In genomic region chr7:150735596-150736358, GRCh38 we compare ENCODE assay signal across 16 cellular contexts. TPM values are rescaled to one million over a fixed set of nuclear protein-coding genes. Genes with fewer than 3 reads are reported as not detected.
A peak's percentile ranks its signal among the peaks of the same experiment; 100 is the strongest.
DNase-seq lines count a peak whose midpoint lies in the region; ATAC-seq and TF ChIP-seq lines count a peak whose summit lies in the region.
"Had no signal": no experiment of that assay in that cellular context is flagged by ENCODE, and none has a peak within 500 bp of the region (broad histone marks: within the 10 kb centered on the region; RNA-seq: fewer than 3 reads in every experiment).

No MANE protein-coding gene starts in this region.

- H3K27ac ChIP-seq in DND-41 (ENCODE audit: low read length) = peak overlapping the region; percentile 95
- H3K27ac ChIP-seq: colonic mucosa had no signal

- H3K36me3 ChIP-seq in DND-41 (ENCODE audit: insufficient read depth, low read length) = peaks cover 31% of the 10 kb centered on the region
- H3K36me3 ChIP-seq: colonic mucosa had no signal

- DNase-seq in DMS53 (lab: John Stamatoyannopoulos, UW) = peak; percentile 43
- DNase-seq in DMS53 treated with DMSO at 0.1 percent for 48 hours (lab: John Stamatoyannopoulos, UW; ENCODE audit: unreplicated experiment) = no peak
- peak; percentile 61 for DNase-seq in DND-41
- no peak for DNase-seq in activated CD8-positive, alpha-beta T cell treated with anti-CD3 and anti-CD28 coated beads for 36 hours
- DNase-seq in islet precursor cell = peak; percentile 31
- DNase-seq in amygdala (lab: John Stamatoyannopoulos, UW) = no peak
- no peak for DNase-seq in type B pancreatic cell (ENCODE audit: extremely low spot score, unreplicated experiment)
- DNase-seq in NCI-H1105 treated with DMSO at 0.1 percent for 48 hours (lab: John Stamatoyannopoulos, UW) = no peak
- DNase-seq: 8988T; activated CD4-positive, alpha-beta T cell treated with anti-CD3 and anti-CD28 coated beads, Interleukin-2, amount 50 U/mL, for 1 hour; colonic mucosa; hippocampal formation; mammary epithelial cell had no signal

- CTCF ChIA-PET in activated CD8-positive, alpha-beta T cell treated with anti-CD3 and anti-CD28 coated beads for 36 hours (lab: Charles Lee) = interaction anchor here (1.1 to 2.0 kb wide), 3 partner anchors 20 to 287 kb away, joined by 3 to 6 read pairs (median 4); partner anchors contain the start of gene GIMAP1

- POLR2A ChIA-PET in activated CD8-positive, alpha-beta T cell treated with anti-CD3 and anti-CD28 coated beads for 36 hours (lab: Charles Lee) = interaction anchor here (0.5 to 6.1 kb wide), 8 partner anchors 9 to 168 kb away, joined by 3 to 63 read pairs (median 3); partner anchors contain the start of genes GIMAP1 and GIMAP6

- H3K4me3 Mint-ChIP-seq in activated CD8-positive, alpha-beta T cell treated with anti-CD3 and anti-CD28 coated beads for 36 hours = peak overlapping the region; percentile 89
- no peak overlapping the region for H3K4me3 Mint-ChIP-seq in type B pancreatic cell

- H3K4me1 Mint-ChIP-seq in activated CD8-positive, alpha-beta T cell treated with anti-CD3 and anti-CD28 coated beads for 36 hours (ENCODE audit: low read depth) = peaks cover 69% of the 10 kb centered on the region
- no peaks in the 10 kb centered on the region for H3K4me1 Mint-ChIP-seq in type B pancreatic cell (ENCODE audit: unreplicated experiment)

- no peaks in the 10 kb centered on the region for H3K9me3 ChIP-seq in DND-41 (ENCODE audit: insufficient read depth, low read length, severe bottlenecking)
- H3K9me3 ChIP-seq: colonic mucosa, esophagus muscularis mucosa had no signal

- peaks cover 7% of the 10 kb centered on the region for H3K9me3 Mint-ChIP-seq in activated CD8-positive, alpha-beta T cell treated with anti-CD3 and anti-CD28 coated beads for 36 hours
- H3K9me3 Mint-ChIP-seq in type B pancreatic cell = no peaks in the 10 kb centered on the region

- no peak overlapping the region for H2AFZ ChIP-seq in DND-41 (ENCODE audit: low read depth, low read length)

- peak; percentile 17 for TF ChIP-seq CTCF in DND-41 (IDR thresholded peaks at IDR 0.05; ENCODE audit: borderline replicate concordance, extremely low read depth, low read length, poor library complexity, severe bottlenecking)
- no peak for TF ChIP-seq CTCF in activated CD8-positive, alpha-beta T cell treated with anti-CD3 and anti-CD28 coated beads for 36 hours (IDR thresholded peaks at IDR 0.05)
- no peak for TF ChIP-seq CTCF in type B pancreatic cell (conservative IDR thresholded peaks at IDR 0.05)

- 0 out of 2 replicates have a peak overlapping the region, but pooled peaks have one; percentile 70 for H3K4me2 ChIP-seq in DND-41 (ENCODE audit: insufficient read depth, low read length)
- H3K4me2 ChIP-seq: smooth muscle cell had no signal

- peak overlapping the region; percentile 97 for H3K27ac Mint-ChIP-seq in activated CD8-positive, alpha-beta T cell treated with anti-CD3 and anti-CD28 coated beads for 36 hours
- H3K27ac Mint-ChIP-seq in type B pancreatic cell = no peak overlapping the region

- ATAC-seq in DND-41 (ENCODE audit: insufficient read depth, low read depth) = peak; percentile 48
- no peak for ATAC-seq in activated CD8-positive, alpha-beta T cell treated with anti-CD3 and anti-CD28 coated beads for 36 hours

- peaks cover 42% of the 10 kb centered on the region for H3K79me2 ChIP-seq in DND-41 (ENCODE audit: insufficient read depth, low read length)

- H3K4me3 ChIP-seq in DND-41 (ENCODE audit: low read depth in 1 of 2, low read length in 2 of 2) = no peak overlapping the region
- H3K4me3 ChIP-seq: colonic mucosa, smooth muscle cell had no signal

- intact Hi-C loops in activated CD8-positive, alpha-beta T cell treated with anti-CD3 and anti-CD28 coated beads for 36 hours (cut with micrococcal nuclease) = loop anchor here (5.0 kb wide), 3 partner anchors 168 to 283 kb away; partner anchors contain the start of genes GIMAP4 and GIMAP8

- H3K36me3 Mint-ChIP-seq in activated CD8-positive, alpha-beta T cell treated with anti-CD3 and anti-CD28 coated beads for 36 hours (ENCODE audit: low read depth) = peaks cover 29% of the 10 kb centered on the region
- no peaks in the 10 kb centered on the region for H3K36me3 Mint-ChIP-seq in type B pancreatic cell

- no peaks in the 10 kb centered on the region for H3K27me3 ChIP-seq in DND-41 (ENCODE audit: insufficient read depth, low read length, poor library complexity)
- H3K27me3 ChIP-seq: colonic mucosa, esophagus muscularis mucosa had no signal

- H4K20me1 ChIP-seq in DND-41 (ENCODE audit: insufficient read depth, low read length) = no peaks in the 10 kb centered on the region

- peak overlapping the region; percentile 71; the same call in 1 of the 2 replicates for H3K9ac ChIP-seq in DND-41 (ENCODE audit: low read depth, low read length)

- H3K4me1 ChIP-seq in DND-41 (ENCODE audit: insufficient read depth, low read length) = peaks cover 81% of the 10 kb centered on the region
- H3K4me1 ChIP-seq: colonic mucosa had no signal

- H3K27me3 Mint-ChIP-seq in activated CD8-positive, alpha-beta T cell treated with anti-CD3 and anti-CD28 coated beads for 36 hours = no peaks in the 10 kb centered on the region
- H3K27me3 Mint-ChIP-seq in type B pancreatic cell = peaks cover 74% of the 10 kb centered on the region

RNA-seq across cellular contexts. Expression of gene GIMAP5, which starts 1.4 kb away (rescaled TPM):
- 10 to 100 TPM; 37.6 to 40.7 TPM for total RNA-seq in activated CD8-positive, alpha-beta T cell treated with anti-CD3 and anti-CD28 coated beads for 36 hours
- not detected in 2 replicates for total RNA-seq in type B pancreatic cell (ENCODE audit: low replicate concordance)
- total RNA-seq: mammary epithelial cell, osteoblast, smooth muscle cell had no signal

RNA-seq across cellular contexts. Expression of gene GIMAP1, which starts 19.4 kb away (rescaled TPM):
- 1 to 10 TPM; 8.7 to 9.3 TPM for total RNA-seq in activated CD8-positive, alpha-beta T cell treated with anti-CD3 and anti-CD28 coated beads for 36 hours
- total RNA-seq in type B pancreatic cell (ENCODE audit: low replicate concordance) = not detected in 2 replicates
- total RNA-seq: mammary epithelial cell, osteoblast, smooth muscle cell had no signal

RNA-seq across cellular contexts. Expression of gene GIMAP2, which starts 50.3 kb away (rescaled TPM):
- total RNA-seq in activated CD8-positive, alpha-beta T cell treated with anti-CD3 and anti-CD28 coated beads for 36 hours = 10 to 100 TPM; 42.2 to 42.7 TPM
- total RNA-seq in type B pancreatic cell (ENCODE audit: low replicate concordance) = not detected in 2 replicates
- total RNA-seq: smooth muscle cell had no signal

Comparison
In these comparisons a context has a peak if more than half of its experiments do, and no peak if none do; other contexts are left out.
1. DNase-seq: peak in DMS53 (single experiment), DND-41 (single experiment) and islet precursor cell (single experiment); none in DMS53 treated with DMSO at 0.1 percent for 48 hours (single experiment), activated CD8-positive, alpha-beta T cell treated with anti-CD3 and anti-CD28 coated beads for 36 hours (single experiment), amygdala (0 of 56), type B pancreatic cell (single experiment) and NCI-H1105 treated with DMSO at 0.1 percent for 48 hours (single experiment).
2. RNA of gene GIMAP5, which starts 1.4 kb away (total RNA-seq): 37.6 to 40.7 TPM in activated CD8-positive, alpha-beta T cell treated with anti-CD3 and anti-CD28 coated beads for 36 hours; not detected in type B pancreatic cell; every median in the first group is over 10 times any median in the second.
3. RNA of gene GIMAP2, which starts 50.3 kb away (total RNA-seq): 42.2 to 42.7 TPM in activated CD8-positive, alpha-beta T cell treated with anti-CD3 and anti-CD28 coated beads for 36 hours; not detected in type B pancreatic cell; every median in the first group is over 10 times any median in the second.